In genomic region chr19:47058621-47059020, GRCh38 we compare ENCODE assay signal across 1 cellular context.
TF ChIP-seq lines count a peak whose summit lies in the region.

No MANE protein-coding gene starts in this region.

TF ChIP-seq in K562, 482 proteins besides CTCF, POLR2A, EP300 and RAD21 (continued from another document):
- TF ChIP-seq TEAD4 (IDR thresholded peaks at IDR 0.05; ENCODE audit: low read length) (no peak), TEAD4 (CRISPR knock-in tag; IDR thresholded peaks at IDR 0.05; ENCODE audit: borderline replicate concordance) (no peak), CTBP1 (IDR thresholded peaks at IDR 0.05; ENCODE audit: borderline replicate concordance) (peak; percentile 35; the same call in 1 of the 2 replicates), NR2C1 (IDR thresholded peaks at IDR 0.05) (0 out of 2 replicates have a peak, but pooled peaks have one; percentile 40), NR2C1 (tag; IDR thresholded peaks at IDR 0.05) (peak; percentile 85), ZNF436 (CRISPR knock-in tag; IDR thresholded peaks at IDR 0.05) (no peak), NR2C2 (CRISPR knock-in tag; IDR thresholded peaks at IDR 0.05) (no peak), NR2C2 (tag; IDR thresholded peaks at IDR 0.05) (peak; percentile 72; the same call in 1 of the 2 replicates), MAZ (CRISPR knock-in tag; conservative IDR thresholded peaks at IDR 0.05 in 1 of 2, IDR thresholded peaks at IDR 0.05 in 1 of 2) (no peak), TCF7 (IDR thresholded peaks at IDR 0.05; ENCODE audit: borderline replicate concordance) (no peak)
